Comparison of ENCODE assay signal across 32 cellular contexts in genomic region chr9:134948149-134948548, GRCh38. TPM values are rescaled to one million over a fixed set of nuclear protein-coding genes. Genes with fewer than 3 reads are reported as not detected.
"Had no signal": no experiment of that assay in that cellular context is flagged by ENCODE, and none has a peak within 500 bp of the region (broad histone marks: within the 10 kb centered on the region; RNA-seq: fewer than 3 reads in every experiment).

No MANE protein-coding gene starts in this region.

- H3K9me3 Mint-ChIP-seq: activated CD4-positive, alpha-beta memory T cell treated with anti-CD3 and anti-CD28 coated beads, Interleukin-2, amount 10 ng/mL, durations not matched to agents 7 days and 5 days; activated CD4-positive, alpha-beta T cell treated with anti-CD3 and anti-CD28 coated beads, Interleukin-2, amount 10 ng/mL, durations not matched to agents 7 days and 5 days; activated naive CD4-positive, alpha-beta T cell treated with anti-CD3 and anti-CD28 coated beads, Interleukin-2, amount 10 ng/mL, durations not matched to agents 7 days and 5 days; activated naive CD4-positive, alpha-beta T cell treated with anti-CD3 and anti-CD28 coated beads, Interleukin-2, amount 50 U/mL, for 72 hours; activated naive CD8-positive, alpha-beta T cell treated with anti-CD3 and anti-CD28 coated beads, Interleukin-2, amount 10 ng/mL, durations not matched to agents 7 days and 5 days; activated T-helper 1 cell treated with anti-CD3 and anti-CD28 coated beads, Interleukin-12 subunit alpha, Interleukin-12 subunit beta, Interleukin-2, Interleukin-4 antibody, amounts not matched to agents 30 ng/mL and 10 ng/mL and 1 ng/mL, durations not matched to agents 14 hours and 24 hours and 36 hours; activated T-helper 2 cell treated with anti-CD3 and anti-CD28 coated beads, Interferon-gamma antibody, Interleukin-2, Interleukin-4, amounts not matched to agents 10 μg/mL and 5 μg/mL and 100 μg/mL, durations not matched to agents 14 hours and 24 hours and 36 hours; central memory CD8-positive, alpha-beta T cell had no signal

- H3K4me3 Mint-ChIP-seq: activated CD4-positive, alpha-beta memory T cell treated with anti-CD3 and anti-CD28 coated beads, Interleukin-2, amount 10 ng/mL, durations not matched to agents 7 days and 5 days; activated CD4-positive, alpha-beta T cell treated with anti-CD3 and anti-CD28 coated beads, Interleukin-2, amount 10 ng/mL, durations not matched to agents 7 days and 5 days; activated naive CD4-positive, alpha-beta T cell treated with anti-CD3 and anti-CD28 coated beads, Interleukin-2, amount 10 ng/mL, durations not matched to agents 7 days and 5 days; activated naive CD8-positive, alpha-beta T cell treated with anti-CD3 and anti-CD28 coated beads, Interleukin-2, amount 10 ng/mL, durations not matched to agents 7 days and 5 days; activated T-helper 1 cell treated with anti-CD3 and anti-CD28 coated beads, Interleukin-12 subunit alpha, Interleukin-12 subunit beta, Interleukin-2, Interleukin-4 antibody, amounts not matched to agents 30 ng/mL and 10 ng/mL and 1 ng/mL, durations not matched to agents 14 hours and 24 hours and 36 hours; central memory CD8-positive, alpha-beta T cell; effector memory CD8-positive, alpha-beta T cell; WTC11 had no signal

- ATAC-seq: activated naive CD4-positive, alpha-beta T cell treated with anti-CD3 and anti-CD28 coated beads, Interleukin-2, amount 50 U/mL, for 72 hours; effector memory CD8-positive, alpha-beta T cell; foreskin keratinocyte; gastrocnemius medialis; heart right ventricle; WTC11 had no signal

- FAIRE-seq: astrocyte, bronchial epithelial cell, colon had no signal

- H3K36me3 ChIP-seq: brain microvascular endothelial cell, esophagus muscularis mucosa, gastrocnemius medialis, heart right ventricle had no signal

- H3K4me1 ChIP-seq: foreskin keratinocyte, gastrocnemius medialis had no signal

- H3K4me1 Mint-ChIP-seq: activated CD4-positive, alpha-beta memory T cell treated with anti-CD3 and anti-CD28 coated beads, Interleukin-2, amount 10 ng/mL, durations not matched to agents 7 days and 5 days; activated CD4-positive, alpha-beta T cell treated with anti-CD3 and anti-CD28 coated beads, Interleukin-2, amount 10 ng/mL, durations not matched to agents 7 days and 5 days; activated naive CD4-positive, alpha-beta T cell treated with anti-CD3 and anti-CD28 coated beads, Interleukin-2, amount 10 ng/mL, durations not matched to agents 7 days and 5 days; activated naive CD8-positive, alpha-beta T cell treated with anti-CD3 and anti-CD28 coated beads, Interleukin-2, amount 10 ng/mL, durations not matched to agents 7 days and 5 days; central memory CD8-positive, alpha-beta T cell had no signal

- H3K9me3 ChIP-seq: esophagus muscularis mucosa, gastrocnemius medialis had no signal

- H3K27ac Mint-ChIP-seq: activated CD4-positive, alpha-beta memory T cell treated with anti-CD3 and anti-CD28 coated beads, Interleukin-2, amount 10 ng/mL, durations not matched to agents 7 days and 5 days; activated CD4-positive, alpha-beta T cell treated with anti-CD3 and anti-CD28 coated beads, Interleukin-2, amount 10 ng/mL, durations not matched to agents 7 days and 5 days; activated naive CD4-positive, alpha-beta T cell treated with anti-CD3 and anti-CD28 coated beads, Interleukin-2, amount 10 ng/mL, durations not matched to agents 7 days and 5 days; activated naive CD4-positive, alpha-beta T cell treated with anti-CD3 and anti-CD28 coated beads, Interleukin-2, amount 50 U/mL, for 72 hours; activated naive CD8-positive, alpha-beta T cell treated with anti-CD3 and anti-CD28 coated beads, Interleukin-2, amount 10 ng/mL, durations not matched to agents 7 days and 5 days; activated T-helper 1 cell treated with anti-CD3 and anti-CD28 coated beads, Interleukin-12 subunit alpha, Interleukin-12 subunit beta, Interleukin-2, Interleukin-4 antibody, amounts not matched to agents 30 ng/mL and 10 ng/mL and 1 ng/mL, durations not matched to agents 14 hours and 24 hours and 36 hours; activated T-helper 2 cell treated with anti-CD3 and anti-CD28 coated beads, Interferon-gamma antibody, Interleukin-2, Interleukin-4, amounts not matched to agents 10 μg/mL and 5 μg/mL and 100 μg/mL, durations not matched to agents 14 hours and 24 hours and 36 hours; effector memory CD8-positive, alpha-beta T cell; WTC11 had no signal

- H3K36me3 Mint-ChIP-seq: activated naive CD4-positive, alpha-beta T cell treated with anti-CD3 and anti-CD28 coated beads, Interleukin-2, amount 10 ng/mL, durations not matched to agents 7 days and 5 days; activated naive CD4-positive, alpha-beta T cell treated with anti-CD3 and anti-CD28 coated beads, Interleukin-2, amount 50 U/mL, for 72 hours; activated naive CD8-positive, alpha-beta T cell treated with anti-CD3 and anti-CD28 coated beads, Interleukin-2, amount 10 ng/mL, durations not matched to agents 7 days and 5 days had no signal

- H3K4me3 ChIP-seq: esophagus muscularis mucosa, gastrocnemius medialis, heart right ventricle had no signal

- H3K27ac ChIP-seq: brain microvascular endothelial cell, esophagus muscularis mucosa, foreskin keratinocyte, gastrocnemius medialis, heart right ventricle had no signal

- DNase-seq: activated CD4-positive, alpha-beta memory T cell treated with anti-CD3 and anti-CD28 coated beads, Interleukin-2, amount 10 ng/mL, durations not matched to agents 7 days and 5 days; activated CD4-positive, alpha-beta T cell treated with anti-CD3 and anti-CD28 coated beads for 1 hour; activated CD4-positive, alpha-beta T cell treated with anti-CD3 and anti-CD28 coated beads for 4 hours; activated CD4-positive, alpha-beta T cell treated with anti-CD3 and anti-CD28 coated beads, Interleukin-2, amount 10 ng/mL, durations not matched to agents 7 days and 5 days; activated CD4-positive, alpha-beta T cell treated with anti-CD3 and anti-CD28 coated beads, Interleukin-2, amount 50 U/mL, for 4 hours; activated CD8-positive, alpha-beta memory T cell treated with anti-CD3 and anti-CD28 coated beads, Interleukin-2, amount 50 U/mL, for 48 hours; activated gamma-delta T cell; activated naive CD4-positive, alpha-beta T cell; activated naive CD4-positive, alpha-beta T cell treated with anti-CD3 and anti-CD28 coated beads, Interleukin-2, amount 10 ng/mL, durations not matched to agents 7 days and 5 days; activated naive CD8-positive, alpha-beta T cell treated with anti-CD3 and anti-CD28 coated beads, Interleukin-2, amount 10 ng/mL, durations not matched to agents 7 days and 5 days; activated T-cell treated with anti-CD3 and anti-CD28 coated beads for 4 hours; activated T-cell treated with anti-CD3 and anti-CD28 coated beads, Interleukin-2, amount 50 U/mL, for 48 hours; brain microvascular endothelial cell; cortex of kidney; dermis blood vessel endothelial cell; effector CD4-positive, alpha-beta T cell; effector memory CD8-positive, alpha-beta T cell; erythroblast; foreskin keratinocyte; heart right ventricle; T-helper 2 cell had no signal

- H3K27me3 Mint-ChIP-seq: activated CD4-positive, alpha-beta memory T cell treated with anti-CD3 and anti-CD28 coated beads, Interleukin-2, amount 10 ng/mL, durations not matched to agents 7 days and 5 days; activated CD4-positive, alpha-beta T cell treated with anti-CD3 and anti-CD28 coated beads, Interleukin-2, amount 10 ng/mL, durations not matched to agents 7 days and 5 days; activated naive CD4-positive, alpha-beta T cell treated with anti-CD3 and anti-CD28 coated beads, Interleukin-2, amount 10 ng/mL, durations not matched to agents 7 days and 5 days; activated naive CD8-positive, alpha-beta T cell treated with anti-CD3 and anti-CD28 coated beads, Interleukin-2, amount 10 ng/mL, durations not matched to agents 7 days and 5 days; central memory CD8-positive, alpha-beta T cell; effector memory CD8-positive, alpha-beta T cell had no signal

RNA-seq across cellular contexts. Expression of gene FCN1, which starts 30.4 kb away (rescaled TPM):
- total RNA-seq: activated CD4-positive, alpha-beta memory T cell treated with anti-CD3 and anti-CD28 coated beads, Interleukin-2, amount 10 ng/mL, durations not matched to agents 7 days and 5 days; activated CD4-positive, alpha-beta T cell treated with anti-CD3 and anti-CD28 coated beads, Interleukin-2, amount 10 ng/mL, durations not matched to agents 7 days and 5 days; activated naive CD4-positive, alpha-beta T cell treated with anti-CD3 and anti-CD28 coated beads, Interleukin-2, amount 50 U/mL, for 72 hours; activated T-helper 1 cell treated with anti-CD3 and anti-CD28 coated beads, Interleukin-12 subunit alpha, Interleukin-12 subunit beta, Interleukin-2, Interleukin-4 antibody, amounts not matched to agents 30 ng/mL and 10 ng/mL and 1 ng/mL, durations not matched to agents 14 hours and 24 hours and 36 hours; activated T-helper 2 cell treated with anti-CD3 and anti-CD28 coated beads, Interferon-gamma antibody, Interleukin-2, Interleukin-4, amounts not matched to agents 10 μg/mL and 5 μg/mL and 100 μg/mL, durations not matched to agents 14 hours and 24 hours and 36 hours; astrocyte; bronchial epithelial cell; dermis blood vessel endothelial cell; foreskin keratinocyte; T-helper 1 cell treated with Interleukin-12 subunit alpha and Interleukin-12 subunit beta and Interleukin-4 antibody, amounts not matched to agents 30 ng/mL and 1 ng/mL, for 36 hours; WTC11 had no signal
- polyA plus RNA-seq: foreskin keratinocyte had no signal
